In the genomic region with DNA sequence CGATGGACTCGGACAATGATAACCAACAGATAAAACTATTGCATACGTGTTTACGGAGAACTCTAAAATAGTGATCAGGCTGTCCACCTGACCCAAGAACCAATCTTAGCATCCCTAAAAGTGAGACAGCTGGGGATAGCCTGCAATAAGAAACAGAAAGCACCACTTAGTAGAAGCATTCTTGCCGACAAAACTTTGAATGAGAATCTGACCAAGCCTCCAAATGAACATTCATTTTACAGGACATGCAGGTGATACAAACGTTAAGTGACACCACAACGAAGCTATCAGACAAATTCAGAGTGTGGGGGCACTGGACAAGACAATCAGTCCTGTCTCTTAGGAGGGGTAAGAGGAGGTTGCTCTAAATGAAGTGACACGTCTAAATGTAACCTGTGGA, we compare ENCODE assay signal across 8 cellular contexts. TPM values are rescaled to one million over a fixed set of nuclear protein-coding genes. Genes with fewer than 3 reads are reported as not detected.
DNase-seq lines count a peak whose midpoint lies in the region; ATAC-seq and TF ChIP-seq lines count a peak whose summit lies in the region.

No MANE protein-coding gene starts in this region.

- peaks cover 19% of the 10 kb centered on the region for H3F3A ChIP-seq in PC-9 (ENCODE audit: insufficient read depth, low read depth)

- no peak for DNase-seq in GM12864 (ENCODE audit: low read depth)
- no peak for DNase-seq in PC-9
- no peak for DNase-seq in epithelial cell of esophagus (ENCODE audit: low read depth)
- DNase-seq in psoas muscle = no peak
- DNase-seq in UCSD-AML1 (lab: John Stamatoyannopoulos, UW; ENCODE audit: unreplicated experiment) = no peak
- no peak for DNase-seq in GM10266 (ENCODE audit: extremely low spot score)
- no peak for DNase-seq in DMS79 treated with DMSO at 0.1 percent for 48 hours (lab: John Stamatoyannopoulos, UW)
- DNase-seq in activated effector memory CD4-positive, alpha-beta T cell treated with anti-CD3 and anti-CD28 coated beads, Interleukin-2, amount 50 U/mL, for 16 hours = no peak

- intact Hi-C loops in PC-9 (cut with micrococcal nuclease; ENCODE audit: unreplicated experiment) = loop anchor here (5.0 to 10.0 kb wide), 2 partner anchors 203 to 265 kb away; a partner anchor contains a TSS
- intact Hi-C loops in psoas muscle (cut with DNase I) = loop anchor here in 1 of 2 donors (10.0 kb wide), 1 partner anchor 203 kb away; a partner anchor contains a TSS

- H3K9me3 ChIP-seq in PC-9 (ENCODE audit: insufficient read depth, low read depth) (no peaks in the 10 kb centered on the region), psoas muscle (no peaks in the 10 kb centered on the region)

- H3K4me2 ChIP-seq in PC-9 = peak overlapping the region; percentile 93

- H4K20me1 ChIP-seq in PC-9 (ENCODE audit: insufficient read depth) = peaks cover 4% of the 10 kb centered on the region; the same call in 1 of the 2 replicates

- H2AFZ ChIP-seq in PC-9 = peak overlapping the region; percentile 96; the same call in 1 of the 2 replicates

- H3K36me3 ChIP-seq in PC-9 (ENCODE audit: low read depth) = no peaks in the 10 kb centered on the region
- H3K36me3 ChIP-seq in psoas muscle (ENCODE audit: insufficient read depth in 1 of 2, low read depth in 1 of 2) = peaks cover 0 to 28% of the 10 kb centered on the region in 2 donors

- H3K27me3 ChIP-seq in PC-9 (ENCODE audit: insufficient read depth, low read depth) (no peaks in the 10 kb centered on the region), psoas muscle (ENCODE audit: insufficient read depth in 3 of 3, low read length in 2 of 3) (no peaks in the 10 kb centered on the region)

- CTCF ChIA-PET in PC-9 (lab: Charles Lee) = no interaction called here

- no peak for TF ChIP-seq CTCF in GM12864 (IDR thresholded peaks at IDR 0.05; ENCODE audit: low read depth, low read length, missing control alignments)
- TF ChIP-seq CTCF in PC-9 (conservative IDR thresholded peaks at IDR 0.05) = no peak
- no peak for TF ChIP-seq CTCF in epithelial cell of esophagus (IDR thresholded peaks at IDR 0.05; ENCODE audit: insufficient read depth, low read depth, low read length, missing control alignments)
- no peak for TF ChIP-seq CTCF in psoas muscle (IDR thresholded peaks at IDR 0.05)
- no peak for TF ChIP-seq CTCF in GM10266 (IDR thresholded peaks at IDR 0.05; ENCODE audit: control insufficient read depth, insufficient read depth, low read depth, missing control alignments)

- 56 to 76% (median 66%) methylated on average over 8 of the region's 8 CpGs for WGBS in psoas muscle, 3 donors

- peak overlapping the region; percentile 97 for H3K4me3 ChIP-seq in GM12864 (ENCODE audit: low read depth, low read length)
- H3K4me3 ChIP-seq in PC-9 = peak overlapping the region; percentile 92
- peak overlapping the region; percentile 81 for H3K4me3 ChIP-seq in epithelial cell of esophagus (ENCODE audit: low read length)
- peak overlapping the region; percentile 77 for H3K4me3 ChIP-seq in psoas muscle

- no peaks in the 10 kb centered on the region for H3K9me2 ChIP-seq in PC-9 (ENCODE audit: insufficient read depth)

- no TSS peak for BruUV-seq in PC-9 (replicated peaks; lab: Mats Ljungman, UMichigan)

- H3K79me2 ChIP-seq in PC-9 (ENCODE audit: low read depth) = peaks cover 23% of the 10 kb centered on the region

- POLR2A ChIA-PET in PC-9 (lab: Charles Lee; ENCODE audit: unreplicated experiment) = no interaction called here

- H3K4me1 ChIP-seq in PC-9 (replicated peaks; ENCODE audit: insufficient read depth) (peaks cover 9% of the 10 kb centered on the region), psoas muscle (peaks cover 28% of the 10 kb centered on the region)

- no peak overlapping the region for H3K27ac ChIP-seq in PC-9
- peak overlapping the region; percentile 92 for H3K27ac ChIP-seq in psoas muscle

- ATAC-seq in psoas muscle = no peak

RNA-seq across cellular contexts. Expression of a gene that starts 1.2 kb away (rescaled TPM):
- 20.4 and 29.0 TPM in 2 replicates for total RNA-seq in PC-9 (2021)
- 10 to 100 TPM; 20.5 to 50.3 (median 38.3) TPM for total RNA-seq in psoas muscle
- polyA plus RNA-seq in psoas muscle = 10 to 100 TPM; 44.0 to 52.1 (median 45.0) TPM
